ENCODE assay signal across 13 cellular contexts in the genomic region with DNA sequence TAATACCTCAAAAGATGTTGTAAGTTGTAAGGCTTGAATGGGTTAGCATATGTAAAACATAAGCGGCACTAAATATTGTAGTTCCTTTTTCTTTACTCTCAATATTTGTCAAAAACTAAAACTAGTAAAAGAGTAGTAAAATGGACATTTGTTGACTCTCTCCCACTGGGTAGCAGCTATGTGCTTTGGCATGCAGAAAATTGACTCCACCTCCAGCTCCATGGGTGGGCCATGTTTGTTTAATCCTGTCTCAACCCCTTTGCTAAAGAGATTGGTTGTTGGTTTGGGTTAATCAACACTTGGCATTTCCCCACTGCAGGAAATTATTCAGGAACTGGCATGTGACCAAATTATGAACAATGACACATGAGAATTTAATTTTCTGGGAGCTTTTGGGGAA.
DNase-seq lines count a peak whose midpoint lies in the region; ATAC-seq, FAIRE-seq and TF ChIP-seq lines count a peak whose summit lies in the region.
"Had no signal": no experiment of that assay in that cellular context is flagged by ENCODE, and none has a peak within 500 bp of the region (broad histone marks: within the 10 kb centered on the region; RNA-seq: fewer than 3 reads in every experiment).

No MANE protein-coding gene starts in this region.

- intact Hi-C loops in spleen (cut with DNase I; ENCODE audit: low total_unique reads) = no loop called here

- no peaks in the 10 kb centered on the region for H3K79me2 ChIP-seq in hepatocyte

- no peaks in the 10 kb centered on the region for H4K20me1 ChIP-seq in hepatocyte (ENCODE audit: insufficient read depth, poor library complexity, severe bottlenecking)

- no peak overlapping the region for H3K4me2 ChIP-seq in hepatocyte

- TF ChIP-seq RAD21 in Ishikawa (IDR thresholded peaks at IDR 0.05; ENCODE audit: low read depth) = no peak

- 0 out of 2 replicates have a peak, but pooled peaks have one; percentile 37 for TF ChIP-seq EP300 in Ishikawa (IDR thresholded peaks at IDR 0.05; ENCODE audit: borderline replicate concordance)

- H3K36me3 ChIP-seq in bronchial epithelial cell (ENCODE audit: control insufficient read depth, insufficient read depth, low read length) (no peaks in the 10 kb centered on the region), spleen (no peaks in the 10 kb centered on the region), hepatocyte (replicated peaks; ENCODE audit: insufficient read depth, low read depth) (no peaks in the 10 kb centered on the region)

- H3K27me3 ChIP-seq in bronchial epithelial cell (ENCODE audit: control insufficient read depth, insufficient read depth, low read length) = no peaks in the 10 kb centered on the region
- no peaks in the 10 kb centered on the region for H3K27me3 ChIP-seq in spleen (replicated peaks in 1 of 7)
- H3K27me3 ChIP-seq in hepatocyte = no peaks in the 10 kb centered on the region

- H3K4me1 ChIP-seq in spleen = peaks cover 0 to 12% (median 2%) of the 10 kb centered on the region in 6 donors
- H3K4me1 ChIP-seq in hepatocyte (ENCODE audit: insufficient read depth) = peaks cover 6% of the 10 kb centered on the region

- H3K4me3 ChIP-seq in bronchial epithelial cell (ENCODE audit: low read depth, low read length) (no peak overlapping the region), spleen (no peak overlapping the region), hepatocyte (no peak overlapping the region)

- peak; percentile 31 for DNase-seq in CD1c-positive myeloid dendritic cell (ENCODE audit: extremely low spot score)
- peak; percentile 93 for DNase-seq in bronchial epithelial cell (ENCODE audit: low read depth)
- peak; percentile 17 for DNase-seq in iris pigment epithelial cell (ENCODE audit: low read depth)
- no peak for DNase-seq in spleen
- no peak for DNase-seq in GM13976 (ENCODE audit: low spot score)
- no peak for DNase-seq in hepatocyte (ENCODE audit: low spot score)
- DNase-seq: activated T-cell treated with anti-CD3 and anti-CD28 coated beads for 4 hours; CD4-positive, CD25-positive, alpha-beta regulatory T cell; NCI-H1092 treated with DMSO at 0.1 percent for 48 hours; NCI-H510A treated with DMSO at 0.1 percent for 48 hours; stimulated activated CD4-positive, alpha-beta T cell treated with anti-CD3 and anti-CD28 coated beads, Interleukin-2, amount 100 ng/mL, for 48 hours had no signal

- no peaks in the 10 kb centered on the region for H3K9me2 ChIP-seq in hepatocyte (replicated peaks; ENCODE audit: insufficient read depth)

- TF ChIP-seq POLR2A in spleen (IDR thresholded peaks at IDR 0.05) = no peak

- no peak for ATAC-seq in HG03460 (IDR thresholded peaks at IDR 0.05; ENCODE audit: unreplicated experiment)

- no peak overlapping the region for H2AFZ ChIP-seq in hepatocyte

- H3K9me3 ChIP-seq in spleen (no peaks in the 10 kb centered on the region), hepatocyte (ENCODE audit: low read depth) (no peaks in the 10 kb centered on the region)

- TF ChIP-seq CTCF in bronchial epithelial cell (IDR thresholded peaks at IDR 0.05; ENCODE audit: insufficient read depth, low read length, severe bottlenecking) (no peak), spleen (IDR thresholded peaks at IDR 0.05 in 8 of 11, conservative IDR thresholded peaks at IDR 0.05 in 3 of 11) (no peak), GM13976 (IDR thresholded peaks at IDR 0.05; ENCODE audit: borderline replicate concordance, control extremely low read depth, extremely low read depth, insufficient read depth, missing control alignments) (no peak), hepatocyte (IDR thresholded peaks at IDR 0.05; ENCODE audit: poor library complexity) (no peak)

- WGBS in spleen, 5 donors = 60 to 71% (median 64%) methylated on average over 1 of the region's 1 CpG
- 91% methylated on average over 1 of the region's 1 CpG for WGBS in hepatocyte (ENCODE audit: low lambda C conversion rate, missing lambda C conversion rate)

- H3K27ac ChIP-seq in spleen (no peak overlapping the region), hepatocyte (no peak overlapping the region)

- in situ Hi-C loops in GM13976 (cut with MboI; ENCODE audit: low sequenced_read_pairs, unreplicated experiment) = no loop called here

- FAIRE-seq in bronchial epithelial cell (lab: Jason Lieb, UNC) = no peak

TF ChIP-seq in Ishikawa, 13 proteins besides CTCF, POLR2A, EP300 and RAD21:
- TF ChIP-seq NFIC (IDR thresholded peaks at IDR 0.05) = peak; percentile 84
- TF ChIP-seq CREB1 (IDR thresholded peaks at IDR 0.05; ENCODE audit: low read depth) = no peak
- TF ChIP-seq REST (IDR thresholded peaks at IDR 0.05; ENCODE audit: low read depth) = no peak
- peak; percentile 32; the same call in 1 of the 2 replicates for TF ChIP-seq CEBPB (IDR thresholded peaks at IDR 0.05)
- TF ChIP-seq ZBTB7A (IDR thresholded peaks at IDR 0.05; ENCODE audit: low read depth) = no peak
- peak; percentile 75 for TF ChIP-seq TEAD4 (IDR thresholded peaks at IDR 0.05)
- 0 out of 2 replicates have a peak, but pooled peaks have one; percentile 9 for TF ChIP-seq USF1 (IDR thresholded peaks at IDR 0.05)
- TF ChIP-seq TCF12 (IDR thresholded peaks at IDR 0.05; ENCODE audit: low read depth) = peak; percentile 37; the same call in 1 of the 2 replicates
- TF ChIP-seq, protein P1, sequence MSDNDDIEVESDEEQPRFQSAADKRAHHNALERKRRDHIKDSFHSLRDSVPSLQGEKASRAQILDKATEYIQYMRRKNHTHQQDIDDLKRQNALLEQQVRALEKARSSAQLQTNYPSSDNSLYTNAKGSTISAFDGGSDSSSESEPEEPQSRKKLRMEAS (IDR thresholded peaks at IDR 0.05) = no peak; the same call in 1 of the 2 replicates
- TF ChIP-seq YY1 (IDR thresholded peaks at IDR 0.05; ENCODE audit: low read depth) = no peak
- TF ChIP-seq FOXM1 (IDR thresholded peaks at IDR 0.05; ENCODE audit: borderline replicate concordance, low read depth) = no peak

Comparison
In these comparisons a context has a peak if more than half of its experiments do, and no peak if none do; other contexts are left out.
1. DNase-seq: peak in CD1c-positive myeloid dendritic cell (single experiment), bronchial epithelial cell (single experiment) and iris pigment epithelial cell (single experiment); none in spleen (single experiment), GM13976 (single experiment) and hepatocyte (single experiment).